Comparison of ENCODE assay signal across 8 cellular contexts in genomic region chr2:87496036-87497006, GRCh38.
A peak's percentile ranks its signal among the peaks of the same experiment; 100 is the strongest.
DNase-seq lines count a peak whose midpoint lies in the region; ATAC-seq and TF ChIP-seq lines count a peak whose summit lies in the region.
"Not testable (repeated sequence)": the region's sequence is repeated elsewhere in the genome, so short reads cannot be mapped to it uniquely, and the experiment has no call there.

No MANE protein-coding gene starts in this region.

- H3K27me3 Mint-ChIP-seq in GM23338 (ENCODE audit: insufficient read depth, low read depth, poor library complexity); osteocyte (ENCODE audit: unreplicated experiment): not testable (repeated sequence)

- H3K27ac ChIP-seq in GM23338 (ENCODE audit: low read depth); mammary epithelial cell (ENCODE audit: insufficient read depth, low read depth, low read length): not testable (repeated sequence)

- not testable (repeated sequence) for H2AFZ ChIP-seq in GM23338; mammary epithelial cell (ENCODE audit: low read depth, low read length)

- H3K4me3 ChIP-seq in AG09309 (ENCODE audit: control insufficient read depth, low read depth, low read length); GM23338; mammary epithelial cell (replicated peaks in 1 of 3; ENCODE audit: insufficient read depth in 1 of 3, low read depth in 2 of 3, low read length in 3 of 3): not testable (repeated sequence)

- H3K4me1 ChIP-seq in GM23338 (ENCODE audit: insufficient read depth); mammary epithelial cell (ENCODE audit: insufficient read depth, low read length): not testable (repeated sequence)

- not testable (repeated sequence) for H3K27me3 ChIP-seq in GM23338 (ENCODE audit: insufficient read depth); mammary epithelial cell (ENCODE audit: insufficient read depth, low read length)

- H3K4me2 ChIP-seq in GM23338; mammary epithelial cell (ENCODE audit: insufficient read depth, low read depth, low read length): not testable (repeated sequence)

- in situ Hi-C loops in SK-MEL-5 (cut with HindIII; ENCODE audit: low pct_unique_long_range_greater_than_20kb, low sequenced_read_pairs); mammary epithelial cell (cut with MboI; ENCODE audit: low sequenced_read_pairs in 2 of 2): not testable (repeated sequence)

- not testable (repeated sequence) for TF ChIP-seq CTCF in AG09309 (IDR thresholded peaks at IDR 0.05; ENCODE audit: control insufficient read depth, insufficient read depth, low read depth, low read length, missing control alignments)
- TF ChIP-seq CTCF in GM23338 (conservative IDR thresholded peaks at IDR 0.05; ENCODE audit: low read depth in 2 of 2) (peak in 1 of 2 experiments; percentile 29; a peak in 1 of 4 replicates), mammary epithelial cell (conservative IDR thresholded peaks at IDR 0.05 in 1 of 2, IDR thresholded peaks at IDR 0.05 in 1 of 2; ENCODE audit: extremely low read depth in 1 of 2, insufficient read depth in 1 of 2, low read depth in 1 of 2, low read length in 2 of 2) (peak in 1 of 2 donors; percentile 15), osteocyte (IDR thresholded peaks at IDR 0.05) (peak; percentile 55)

- H3F3A ChIP-seq in GM23338 (replicated peaks; ENCODE audit: low read depth), result not testable (repeated sequence)

- CTCF ChIA-PET in mammary epithelial cell (lab: Charles Lee; ENCODE audit: low non-redundant PET), result not testable (repeated sequence)

- dilution Hi-C loops in mammary epithelial cell (cut with HindIII; ENCODE audit: low sequenced_read_pairs), result not testable (repeated sequence)

- not testable (repeated sequence) for H3K4me3 Mint-ChIP-seq in GM23338; osteocyte (ENCODE audit: unreplicated experiment)

- not testable (repeated sequence) for H3K36me3 Mint-ChIP-seq in GM23338 (ENCODE audit: low read depth); osteocyte (ENCODE audit: unreplicated experiment)

- H3K9me3 Mint-ChIP-seq in GM23338; osteocyte (ENCODE audit: unreplicated experiment): not testable (repeated sequence)

- peak; percentile 83 for ATAC-seq in GM18858 (IDR thresholded peaks at IDR 0.05; ENCODE audit: unreplicated experiment)
- ATAC-seq in GM23338, result peak; percentile 94
- peak; percentile 80 for ATAC-seq in HG03378 (IDR thresholded peaks at IDR 0.05; ENCODE audit: unreplicated experiment)
- peak; percentile 95 for ATAC-seq in left cardiac atrium

- not testable (repeated sequence) for H3K9me3 ChIP-seq in mammary epithelial cell (replicated peaks; ENCODE audit: insufficient read depth, low read length)

- 14% methylated on average over 1 of the region's 6 CpGs for WGBS in mammary epithelial cell (ENCODE audit: low coverage, missing lambda C conversion rate)

- not testable (repeated sequence) for H3K36me3 ChIP-seq in GM23338 (ENCODE audit: insufficient read depth); mammary epithelial cell (ENCODE audit: insufficient read depth, low read length)

- not testable (repeated sequence) for H4K20me1 ChIP-seq in GM23338 (replicated peaks; ENCODE audit: insufficient read depth); mammary epithelial cell (ENCODE audit: insufficient read depth, low read length)

- peaks cover 12% of the 10 kb centered on the region; the same call in 2 of the 3 replicates for H3K4me1 Mint-ChIP-seq in GM23338
- peaks cover 19% of the 10 kb centered on the region for H3K4me1 Mint-ChIP-seq in osteocyte (ENCODE audit: unreplicated experiment)

- not testable (repeated sequence) for H3K79me2 ChIP-seq in GM23338 (replicated peaks; ENCODE audit: insufficient read depth)
- peaks cover 57% of the 10 kb centered on the region for H3K79me2 ChIP-seq in mammary epithelial cell (ENCODE audit: insufficient read depth, low read length)

- BruUV-seq in mammary epithelial cell (replicated peaks; lab: Mats Ljungman, UMichigan), result TSS peak; percentile 12

- peak; percentile 7 for DNase-seq in AG09309 (ENCODE audit: low read depth)
- peak; percentile 8 for DNase-seq in GM23338 (ENCODE audit: low spot score)
- peak; percentile 51 for DNase-seq in SK-MEL-5 (ENCODE audit: low read depth, low spot score)
- DNase-seq in mammary epithelial cell, result peak; percentile 20
- DNase-seq in left cardiac atrium; osteocyte (ENCODE audit: extremely low spot score, unreplicated experiment): not testable (repeated sequence)

- intact Hi-C loops in mammary epithelial cell (cut with micrococcal nuclease); left cardiac atrium (cut with DNase I): not testable (repeated sequence)

- not testable (repeated sequence) for H3K9me2 ChIP-seq in GM23338 (ENCODE audit: insufficient read depth)

- H3K27ac Mint-ChIP-seq in GM23338; osteocyte (ENCODE audit: unreplicated experiment): not testable (repeated sequence)

- not testable (repeated sequence) for H3K9ac ChIP-seq in mammary epithelial cell (ENCODE audit: insufficient read depth, low read length)
